In genomic region chr4:13678186-13678924, GRCh38 we compare ENCODE assay signal across 26 cellular contexts. TPM values are rescaled to one million over a fixed set of nuclear protein-coding genes. Genes with fewer than 3 reads are reported as not detected.
DNase-seq lines count a peak whose midpoint lies in the region; FAIRE-seq and TF ChIP-seq lines count a peak whose summit lies in the region.
"Had no signal": no experiment of that assay in that cellular context is flagged by ENCODE, and none has a peak within 500 bp of the region (broad histone marks: within the 10 kb centered on the region; RNA-seq: fewer than 3 reads in every experiment).

No MANE protein-coding gene starts in this region.

- no peaks in the 10 kb centered on the region for H3K27me3 ChIP-seq in endothelial cell of umbilical vein (ENCODE audit: control insufficient read depth in 2 of 2, insufficient read depth in 2 of 2, low read length in 2 of 2)
- H3K27me3 ChIP-seq: BE2C, Peyer's patch, spleen, thyroid gland had no signal

- in situ Hi-C loops in GM13977 (cut with MboI; ENCODE audit: low pct_unique_long_range_greater_than_20kb, low sequenced_read_pairs, unreplicated experiment): no loop called here

- no peak overlapping the region for H3K27ac ChIP-seq in endothelial cell of umbilical vein (ENCODE audit: insufficient read depth, low read depth, low read length)
- H3K27ac ChIP-seq: Peyer's patch, spleen, thyroid gland, WERI-Rb-1 had no signal

- CTCF ChIA-PET in endothelial cell of umbilical vein (lab: Charles Lee): no interaction called here

- TF ChIP-seq CTCF in endothelial cell of umbilical vein (IDR thresholded peaks at IDR 0.05; ENCODE audit: extremely low read depth in 1 of 2, insufficient read depth in 1 of 2, low read depth in 1 of 2, low read length in 2 of 2) (no peak), GM13977 (IDR thresholded peaks at IDR 0.05; ENCODE audit: extremely low read depth, insufficient read depth, missing control alignments) (no peak), GM20000 (IDR thresholded peaks at IDR 0.05; ENCODE audit: extremely low read depth, missing control alignments) (no peak)

- no peak overlapping the region for H3K9ac ChIP-seq in endothelial cell of umbilical vein (replicated peaks; ENCODE audit: extremely low read depth, insufficient read depth, low read length)

- BruUV-seq in endothelial cell of umbilical vein (replicated peaks; lab: Mats Ljungman, UMichigan): no TSS peak

- no peaks in the 10 kb centered on the region for H4K20me1 ChIP-seq in endothelial cell of umbilical vein (replicated peaks; ENCODE audit: control insufficient read depth, extremely low read depth, insufficient read depth, low read length)

- intact Hi-C loops in endothelial cell of umbilical vein (cut with micrococcal nuclease): no loop called here

- no peak for TF ChIP-seq POLR2A in endothelial cell of umbilical vein (IDR thresholded peaks at IDR 0.05; ENCODE audit: low read depth, low read length)

- POLR2A ChIA-PET in endothelial cell of umbilical vein (lab: Charles Lee): no interaction called here

- H3K36me3 ChIP-seq in endothelial cell of umbilical vein (ENCODE audit: control insufficient read depth in 2 of 2, extremely low read depth in 1 of 2, insufficient read depth in 2 of 2, low read length in 2 of 2): no peaks in the 10 kb centered on the region
- H3K36me3 ChIP-seq: BE2C, Peyer's patch, spleen, thyroid gland, WERI-Rb-1 had no signal

- dilution Hi-C loops in endothelial cell of umbilical vein (cut with MboI; ENCODE audit: extremely low pct_ligation_motif_present, low sequenced_read_pairs): no loop called here

- DNase-seq in NOMO-1 treated with DMSO at 0.1 percent for 48 hours (lab: John Stamatoyannopoulos, UW; ENCODE audit: unreplicated experiment) (peak; percentile 29), NOMO-1 (lab: John Stamatoyannopoulos, UW; ENCODE audit: unreplicated experiment in 2 of 2) (no peak), OCI-M1 (lab: John Stamatoyannopoulos, UW) (peak; percentile 82), endothelial cell of umbilical vein (ENCODE audit: low read depth, low spot score) (peak; percentile 3), C1 segment of cervical spinal cord (lab: John Stamatoyannopoulos, UW) (no peak), GM13977 (ENCODE audit: low spot score) (no peak), GM20000 (ENCODE audit: low spot score) (no peak)
- DNase-seq in central memory CD4-positive, alpha-beta T cell: no peak
- DNase-seq: activated CD4-positive, alpha-beta T cell treated with anti-CD3 and anti-CD28 coated beads, Interleukin-2, amount 50 U/mL, for 4 hours; activated CD8-positive, alpha-beta memory T cell treated with anti-CD3 and anti-CD28 coated beads, Interleukin-2, amount 50 U/mL, for 48 hours; activated naive CD8-positive, alpha-beta T cell treated with anti-CD3 and anti-CD28 coated beads, Interleukin-2, amount 10 ng/mL, durations not matched to agents 7 days and 5 days; BE2C; Caco-2; effector memory CD8-positive, alpha-beta T cell; naive thymus-derived CD4-positive, alpha-beta T cell; NCI-H1105 treated with DMSO at 0.1 percent for 48 hours; NCI-H2081 treated with DMSO at 0.1 percent for 48 hours; Peyer's patch; spleen; stimulated activated CD4-positive, alpha-beta T cell treated with anti-CD3 and anti-CD28 coated beads, Interleukin-4, amount 100 ng/mL, for 4 hours; stimulated activated naive CD8-positive, alpha-beta T cell treated with anti-CD3 and anti-CD28 coated beads, Interleukin-15, Interleukin-2, amounts not matched to agents 100 U/mL and 50 U/mL, for 24 hours; thyroid gland; WERI-Rb-1 had no signal

- H3K4me1 ChIP-seq in endothelial cell of umbilical vein (ENCODE audit: control insufficient read depth, extremely low read depth, insufficient read depth, low read length): no peaks in the 10 kb centered on the region
- H3K4me1 ChIP-seq: BE2C, Caco-2, Peyer's patch, spleen, thyroid gland had no signal

- FAIRE-seq in endothelial cell of umbilical vein (lab: Jason Lieb, UNC): no peak
- FAIRE-seq: A204.1, GM18507, H54 had no signal

- H3K9me1 ChIP-seq in endothelial cell of umbilical vein (replicated peaks; ENCODE audit: control insufficient read depth, extremely low read depth, insufficient read depth, low read length): no peaks in the 10 kb centered on the region

- no peaks in the 10 kb centered on the region for H3K9me3 ChIP-seq in endothelial cell of umbilical vein (replicated peaks; ENCODE audit: control insufficient read depth, insufficient read depth, low read length)
- H3K9me3 ChIP-seq: BE2C, Caco-2, thyroid gland had no signal

- no peaks in the 10 kb centered on the region for H3K79me2 ChIP-seq in endothelial cell of umbilical vein (ENCODE audit: control insufficient read depth, insufficient read depth, low read length)

- no peak overlapping the region for H2AFZ ChIP-seq in endothelial cell of umbilical vein (ENCODE audit: low read depth, low read length)

- H3K4me3 ChIP-seq in endothelial cell of umbilical vein (replicated peaks in 1 of 3; ENCODE audit: insufficient read depth in 1 of 3, low read depth in 1 of 3, low read length in 3 of 3): no peak overlapping the region
- H3K4me3 ChIP-seq: Peyer's patch, spleen, thyroid gland had no signal

- no peak overlapping the region for H3K4me2 ChIP-seq in endothelial cell of umbilical vein (ENCODE audit: insufficient read depth, low read length)

TF ChIP-seq in endothelial cell of umbilical vein, 7 proteins besides CTCF, POLR2A, EP300 and RAD21:
- TF ChIP-seq EZH2 (IDR thresholded peaks at IDR 0.05; ENCODE audit: borderline replicate concordance, low read depth, low read length, severe bottlenecking): no peak
- no peak for TF ChIP-seq JUN (IDR thresholded peaks at IDR 0.05; ENCODE audit: borderline replicate concordance, insufficient read depth, insufficient read length, low read depth)
- no peak for TF ChIP-seq GATA2 (IDR thresholded peaks at IDR 0.05; ENCODE audit: insufficient read depth, insufficient read length, low read depth, low read length)
- TF ChIP-seq MYC (IDR thresholded peaks at IDR 0.05; ENCODE audit: low read depth, low read length): no peak
- TF ChIP-seq FOS (IDR thresholded peaks at IDR 0.05; ENCODE audit: borderline replicate concordance, insufficient read depth, low read length): no peak
- TF ChIP-seq, protein P1, sequence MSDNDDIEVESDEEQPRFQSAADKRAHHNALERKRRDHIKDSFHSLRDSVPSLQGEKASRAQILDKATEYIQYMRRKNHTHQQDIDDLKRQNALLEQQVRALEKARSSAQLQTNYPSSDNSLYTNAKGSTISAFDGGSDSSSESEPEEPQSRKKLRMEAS (IDR thresholded peaks at IDR 0.05; ENCODE audit: insufficient read depth, insufficient read length): no peak

RNA-seq across cellular contexts. Expression of gene BOD1L1, which starts 50.8 kb away (rescaled TPM):
- 27.5 and 31.2 TPM in 2 replicates for total RNA-seq in endothelial cell of umbilical vein
- polyA plus RNA-seq in endothelial cell of umbilical vein: 3.7 and 5.2 TPM in 2 replicates
- 8.3 and 8.9 TPM in 2 replicates for polyA plus RNA-seq in endothelial cell of umbilical vein (2011; cell fraction: cytosol; rRNA removed)
- 34.0 and 47.8 TPM in 2 replicates for polyA plus RNA-seq in endothelial cell of umbilical vein (2011; cell fraction: nucleus; rRNA removed)
- polyA plus RNA-seq in endothelial cell of umbilical vein (2012): 11.6 and 16.6 TPM in 2 replicates
- polyA minus RNA-seq in endothelial cell of umbilical vein: 18.4 and 19.2 TPM in 2 replicates
- 17.4 TPM for polyA minus RNA-seq in endothelial cell of umbilical vein (2011; cell fraction: cytosol; rRNA and poly(A)+ RNA removed)
- polyA minus RNA-seq in endothelial cell of umbilical vein (2011; cell fraction: nucleus; rRNA and poly(A)+ RNA removed): 43.3 and 52.6 TPM in 2 replicates

Comparison
In these comparisons a context has a peak if more than half of its experiments do, and no peak if none do; other contexts are left out.
1. DNase-seq: peak in NOMO-1 treated with DMSO at 0.1 percent for 48 hours (single experiment), OCI-M1 (single experiment) and endothelial cell of umbilical vein (single experiment); none in NOMO-1 (0 of 2), C1 segment of cervical spinal cord (0 of 14), GM13977 (single experiment), central memory CD4-positive, alpha-beta T cell (single experiment) and GM20000 (single experiment).